ENCODE assay signal across 21 cellular contexts in the genomic region with DNA sequence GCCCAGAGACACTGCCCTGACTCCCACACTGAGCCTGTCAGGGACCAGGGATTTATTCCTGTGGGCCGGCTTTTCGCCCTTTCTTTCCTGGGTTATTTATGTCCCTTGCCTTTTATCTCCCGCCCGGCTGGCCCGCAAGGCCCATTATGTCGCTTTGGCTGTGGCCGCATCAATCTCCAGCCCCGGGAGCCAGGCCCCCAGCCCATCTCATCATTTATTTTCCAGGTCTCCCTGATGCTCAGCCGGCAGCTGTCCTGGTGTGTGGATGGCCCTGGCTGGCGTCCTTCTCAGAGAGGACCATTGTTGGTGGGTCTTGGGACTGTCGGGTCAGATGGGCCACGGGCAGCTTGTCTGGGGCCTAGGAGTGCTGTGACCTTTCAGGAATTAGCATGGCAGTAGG.
DNase-seq lines count a peak whose midpoint lies in the region; ATAC-seq and TF ChIP-seq lines count a peak whose summit lies in the region.
"Had no signal": no experiment of that assay in that cellular context is flagged by ENCODE, and none has a peak within 500 bp of the region (broad histone marks: within the 10 kb centered on the region; RNA-seq: fewer than 3 reads in every experiment).

No MANE protein-coding gene starts in this region.

- intact Hi-C loops in upper lobe of right lung (cut with DNase I), result no loop called here

- H3K4me1 ChIP-seq in neuronal stem cell (ENCODE audit: control insufficient read depth in 2 of 2, insufficient read depth in 1 of 2, low read depth in 1 of 2, low read length in 2 of 2), result peaks cover 0 to 2% of the 10 kb centered on the region in 2 donors
- no peaks in the 10 kb centered on the region for H3K4me1 ChIP-seq in upper lobe of right lung
- H3K4me1 ChIP-seq: BE2C; BLaER1 treated with 17β-estradiol and CSF1 and Interleukin-3, amounts not matched to agents 10 nM and 100 nM; HAP-1 had no signal

- WGBS in neuronal stem cell (ENCODE audit: extremely low coverage in 2 of 2, insufficient read length in 2 of 2, insufficient replicate concordance in 1 of 2), 2 donors, result no CpG with 5 or more reads among the region's 12 CpGs

- DNase-seq in activated CD8-positive, alpha-beta memory T cell treated with anti-CD3 and anti-CD28 coated beads, Interleukin-2, amount 50 U/mL, for 48 hours, result peak; percentile 33
- DNase-seq in activated CD8-positive, alpha-beta memory T cell treated with anti-CD3 and anti-CD28 coated beads for 24 hours, result no peak
- DNase-seq in mesenteric fat pad (ENCODE audit: low spot score), result peak; percentile 80
- DNase-seq in neuronal stem cell (ENCODE audit: low spot score), result no peak
- DNase-seq in upper lobe of right lung, result peak; percentile 42
- no peak for DNase-seq in erythroblast (lab: John Stamatoyannopoulos, UW)
- DNase-seq in activated CD4-positive, alpha-beta T cell treated with anti-CD3 and anti-CD28 coated beads, Interleukin-2, amount 50 U/mL, for 4 hours, result no peak
- DNase-seq: AML-193; BE2C; Calu3; CD4-positive, alpha-beta T cell; CD8-positive, alpha-beta memory T cell; DMS53; DMS79 treated with DMSO at 0.1 percent for 48 hours; GF-D8; GOT3; HFFc6 had no signal

- H3K79me1 ChIP-seq in neuronal stem cell (ENCODE audit: low read depth, low read length), result no peaks in the 10 kb centered on the region

- H2AFZ ChIP-seq in neuronal stem cell (ENCODE audit: low read length), result no peak overlapping the region

- no peak overlapping the region for H3K9ac ChIP-seq in neuronal stem cell (ENCODE audit: low read depth, low read length, poor library complexity)
- H3K9ac ChIP-seq: BLaER1 treated with 17β-estradiol and CSF1 and Interleukin-3, amounts not matched to agents 10 nM and 100 nM had no signal

- no peak for TF ChIP-seq POLR2A in erythroblast (IDR thresholded peaks at IDR 0.05; ENCODE audit: low read length)

- ATAC-seq in upper lobe of right lung (no peak), SK-N-SH treated with all-trans-retinoic acid at 6 μM for 48 hours (no peak)

- no peak overlapping the region for H3K27ac ChIP-seq in neuronal stem cell (replicated peaks; ENCODE audit: low read length)
- H3K27ac ChIP-seq in upper lobe of right lung, result no peak overlapping the region
- H3K27ac ChIP-seq: 22Rv1; BLaER1 treated with 17β-estradiol and CSF1 and Interleukin-3, amounts not matched to agents 10 nM and 100 nM had no signal

- no peaks in the 10 kb centered on the region for H3K36me3 ChIP-seq in neuronal stem cell (replicated peaks in 1 of 2; ENCODE audit: control insufficient read depth in 2 of 2, insufficient read depth in 2 of 2, low read length in 2 of 2)
- no peaks in the 10 kb centered on the region for H3K36me3 ChIP-seq in upper lobe of right lung
- H3K36me3 ChIP-seq: BE2C; BLaER1 treated with 17β-estradiol and CSF1 and Interleukin-3, amounts not matched to agents 10 nM and 100 nM; HAP-1 had no signal

- H3K9me3 ChIP-seq in neuronal stem cell (replicated peaks in 1 of 2; ENCODE audit: control insufficient read depth in 2 of 2, insufficient read depth in 1 of 2, low read depth in 1 of 2, low read length in 2 of 2), result peaks cover 0 to 6% of the 10 kb centered on the region in 2 donors
- no peaks in the 10 kb centered on the region for H3K9me3 ChIP-seq in upper lobe of right lung
- H3K9me3 ChIP-seq: BE2C, HAP-1 had no signal

- H3K4me2 ChIP-seq in neuronal stem cell (ENCODE audit: insufficient read depth, low read length, poor library complexity, severe bottlenecking), result no peak overlapping the region
- H3K4me2 ChIP-seq: BLaER1 treated with 17β-estradiol and CSF1 and Interleukin-3, amounts not matched to agents 10 nM and 100 nM had no signal

- no peak overlapping the region for H2BK15ac ChIP-seq in neuronal stem cell (ENCODE audit: low read length)

- no peak overlapping the region for H3K14ac ChIP-seq in neuronal stem cell (ENCODE audit: low read length)

- H3K4ac ChIP-seq in neuronal stem cell (ENCODE audit: low read length), result no peak overlapping the region

- H3K18ac ChIP-seq in neuronal stem cell (ENCODE audit: low read length), result peak overlapping the region; percentile 24

- no peak overlapping the region for H2BK120ac ChIP-seq in neuronal stem cell (ENCODE audit: low read depth, low read length)

- H4K91ac ChIP-seq in neuronal stem cell (ENCODE audit: low read depth, low read length, poor library complexity), result no peak overlapping the region

- H3K27me3 ChIP-seq in neuronal stem cell (ENCODE audit: control insufficient read depth in 3 of 3, insufficient read depth in 3 of 3, low read depth in 1 of 3, low read length in 3 of 3) (peaks cover 0 to 4% (median 0%) of the 10 kb centered on the region in 3 experiments), upper lobe of right lung (no peaks in the 10 kb centered on the region)
- H3K27me3 ChIP-seq: BE2C; BLaER1 treated with 17β-estradiol and CSF1 and Interleukin-3, amounts not matched to agents 10 nM and 100 nM had no signal

- no peak for TF ChIP-seq CTCF in upper lobe of right lung (IDR thresholded peaks at IDR 0.05)

- H2BK5ac ChIP-seq in neuronal stem cell (ENCODE audit: low read length), result no peak overlapping the region

- H3K4me3 ChIP-seq in neuronal stem cell (ENCODE audit: low read length in 2 of 2) (no peak overlapping the region), upper lobe of right lung (no peak overlapping the region)
- H3K4me3 ChIP-seq: BLaER1 treated with 17β-estradiol and CSF1 and Interleukin-3, amounts not matched to agents 10 nM and 100 nM; HAP-1 had no signal

- no peak overlapping the region for H2BK12ac ChIP-seq in neuronal stem cell (ENCODE audit: low read length)

- H2AK5ac ChIP-seq in neuronal stem cell (ENCODE audit: low read depth, low read length), result no peak overlapping the region

- no peak overlapping the region for H3K23ac ChIP-seq in neuronal stem cell (ENCODE audit: low read depth, low read length, poor library complexity)

- no peak overlapping the region for H4K8ac ChIP-seq in neuronal stem cell (ENCODE audit: low read depth, low read length)

TF ChIP-seq in SK-N-SH treated with all-trans-retinoic acid at 6 μM for 48 hours, 23 proteins besides CTCF, POLR2A, EP300 and RAD21:
- TF ChIP-seq CSDC2 (CRISPR knock-in tag; IDR thresholded peaks at IDR 0.05), result no peak
- TF ChIP-seq PATZ1 (CRISPR knock-in tag; IDR thresholded peaks at IDR 0.05; ENCODE audit: borderline replicate concordance), result no peak
- TF ChIP-seq OSR1 (CRISPR knock-in tag; IDR thresholded peaks at IDR 0.05), result no peak
- no peak for TF ChIP-seq ZC3H10 (CRISPR knock-in tag; IDR thresholded peaks at IDR 0.05)
- no peak for TF ChIP-seq ZFP3 (CRISPR knock-in tag; IDR thresholded peaks at IDR 0.05)
- TF ChIP-seq SNAI2 (CRISPR knock-in tag; IDR thresholded peaks at IDR 0.05), result no peak
- TF ChIP-seq TOX (CRISPR knock-in tag; IDR thresholded peaks at IDR 0.05; ENCODE audit: borderline replicate concordance), result no peak
- no peak for TF ChIP-seq RARB (CRISPR knock-in tag; IDR thresholded peaks at IDR 0.05)
- no peak for TF ChIP-seq GLIS3 (CRISPR knock-in tag; IDR thresholded peaks at IDR 0.05)
- no peak for TF ChIP-seq ARNTL (CRISPR knock-in tag; IDR thresholded peaks at IDR 0.05; ENCODE audit: borderline replicate concordance, low read depth)
- TF ChIP-seq ZNF8 (CRISPR knock-in tag; IDR thresholded peaks at IDR 0.05), result no peak
- TF ChIP-seq POU6F1 (CRISPR knock-in tag; IDR thresholded peaks at IDR 0.05; ENCODE audit: borderline replicate concordance, low read depth), result no peak
- no peak for TF ChIP-seq ZNF70 (CRISPR knock-in tag; IDR thresholded peaks at IDR 0.05)

Comparison
In these comparisons a context has a peak if more than half of its experiments do, and no peak if none do; other contexts are left out.
1. DNase-seq: peak in activated CD8-positive, alpha-beta memory T cell treated with anti-CD3 and anti-CD28 coated beads, Interleukin-2, amount 50 U/mL, for 48 hours (single experiment), mesenteric fat pad (single experiment) and upper lobe of right lung (single experiment); none in activated CD8-positive, alpha-beta memory T cell treated with anti-CD3 and anti-CD28 coated beads for 24 hours (single experiment), neuronal stem cell (single experiment), erythroblast (0 of 2) and activated CD4-positive, alpha-beta T cell treated with anti-CD3 and anti-CD28 coated beads, Interleukin-2, amount 50 U/mL, for 4 hours (0 of 2).